Comparison of ENCODE assay signal across 10 cellular contexts in the genomic region with DNA sequence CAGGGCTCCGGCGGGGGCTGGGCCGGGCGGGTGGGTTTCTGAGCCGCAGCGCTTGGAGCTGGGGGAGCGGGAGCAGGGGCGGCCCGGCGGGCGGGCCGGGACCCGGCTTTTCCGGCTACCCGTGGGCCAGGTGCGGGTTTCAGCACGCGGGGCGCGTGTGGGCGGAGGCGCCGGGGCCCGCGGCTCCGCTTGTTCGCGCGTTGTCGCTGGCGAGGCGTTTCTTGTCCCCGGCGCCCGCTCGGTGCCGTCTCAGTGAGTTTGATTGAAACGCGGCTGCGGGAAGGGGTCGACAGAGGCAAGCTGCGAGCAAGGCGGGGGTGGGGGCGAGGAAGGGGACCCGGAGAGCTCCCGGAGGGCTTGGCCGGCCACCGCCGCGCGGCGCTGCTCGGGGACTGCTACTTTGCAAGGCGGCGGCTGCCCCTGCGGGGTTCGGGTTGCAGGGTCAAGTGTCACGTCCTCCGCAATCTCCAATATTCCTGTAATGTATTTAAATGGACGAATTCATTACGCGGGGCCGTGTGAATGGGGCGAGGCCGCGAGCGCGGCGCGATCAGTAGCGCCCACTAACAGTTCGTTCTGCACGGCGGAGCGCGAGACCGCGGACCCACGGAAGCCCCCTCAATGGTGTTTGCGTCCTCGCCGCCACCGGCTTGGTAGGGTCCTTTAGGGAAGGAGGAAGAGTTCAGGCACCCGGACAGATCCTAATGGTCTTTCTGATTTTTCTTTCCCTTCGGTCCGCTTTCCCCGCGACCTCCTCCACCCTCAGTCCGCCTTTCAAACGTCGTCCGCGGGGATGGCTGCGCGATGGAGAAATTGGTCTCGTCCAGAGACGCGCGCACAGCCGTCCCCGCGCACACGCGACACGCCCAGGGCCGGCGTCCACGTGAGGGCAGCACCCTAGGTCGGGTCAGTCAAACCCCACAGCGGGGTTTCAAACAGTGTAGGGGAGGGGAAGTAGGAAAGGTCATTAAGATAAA.
A peak's percentile ranks its signal among the peaks of the same experiment; 100 is the strongest.
DNase-seq lines count a peak whose midpoint lies in the region; ATAC-seq and TF ChIP-seq lines count a peak whose summit lies in the region.
"Had no signal": no experiment of that assay in that cellular context is flagged by ENCODE, and none has a peak within 500 bp of the region (broad histone marks: within the 10 kb centered on the region; RNA-seq: fewer than 3 reads in every experiment).

No MANE protein-coding gene starts in this region.

- H3K27ac Mint-ChIP-seq in MCF 10A (ENCODE audit: low read depth, unreplicated experiment) (no peak overlapping the region), type B pancreatic cell (no peak overlapping the region)
- H3K27ac Mint-ChIP-seq in naive thymus-derived CD8-positive, alpha-beta T cell = peak overlapping the region in 1 of 10 donors; percentile 49

- H3K4me1 Mint-ChIP-seq in MCF 10A (ENCODE audit: insufficient read depth, unreplicated experiment) (no peaks in the 10 kb centered on the region), type B pancreatic cell (ENCODE audit: unreplicated experiment) (peaks cover 8% of the 10 kb centered on the region)
- peaks cover 20 to 51% (median 43%) of the 10 kb centered on the region in 4 donors for H3K4me1 Mint-ChIP-seq in naive thymus-derived CD8-positive, alpha-beta T cell

- H3K9me3 Mint-ChIP-seq in MCF 10A (ENCODE audit: unreplicated experiment) (no peaks in the 10 kb centered on the region), type B pancreatic cell (no peaks in the 10 kb centered on the region)
- H3K9me3 Mint-ChIP-seq in naive thymus-derived CD8-positive, alpha-beta T cell = no peaks in the 10 kb centered on the region

- H3K27me3 Mint-ChIP-seq in MCF 10A (ENCODE audit: insufficient read depth, unreplicated experiment) (peaks cover 60% of the 10 kb centered on the region), type B pancreatic cell (peaks cover 94% of the 10 kb centered on the region)
- peaks cover 43 to 91% (median 75%) of the 10 kb centered on the region in 5 donors for H3K27me3 Mint-ChIP-seq in naive thymus-derived CD8-positive, alpha-beta T cell

- H3K27ac ChIP-seq in breast epithelium (no peak overlapping the region), ascending aorta (no peak overlapping the region)

- peak overlapping the region; percentile 17 to 61 (median 22) for H3K4me3 ChIP-seq in breast epithelium
- H3K4me3 ChIP-seq in ascending aorta = peak overlapping the region; percentile 42 to 54

- H3K36me3 Mint-ChIP-seq in MCF 10A (ENCODE audit: insufficient read depth, unreplicated experiment) (no peaks in the 10 kb centered on the region), type B pancreatic cell (no peaks in the 10 kb centered on the region)
- peaks cover 0 to 5% (median 0%) of the 10 kb centered on the region in 3 donors for H3K36me3 Mint-ChIP-seq in naive thymus-derived CD8-positive, alpha-beta T cell

- TF ChIP-seq POLR2A in breast epithelium (IDR thresholded peaks at IDR 0.05) = no peak

- H3K36me3 ChIP-seq in breast epithelium = no peaks in the 10 kb centered on the region
- no peaks in the 10 kb centered on the region for H3K36me3 ChIP-seq in ascending aorta

- no peak for TF ChIP-seq CTCF in breast epithelium (IDR thresholded peaks at IDR 0.05)
- TF ChIP-seq CTCF in MCF 10A (IDR thresholded peaks at IDR 0.05; ENCODE audit: unreplicated experiment) = no peak
- TF ChIP-seq CTCF in ascending aorta (IDR thresholded peaks at IDR 0.05) = no peak
- TF ChIP-seq CTCF in type B pancreatic cell (conservative IDR thresholded peaks at IDR 0.05) = no peak

- ATAC-seq in naive thymus-derived CD8-positive, alpha-beta T cell = no peak
- no peak for ATAC-seq in HG02884 (IDR thresholded peaks at IDR 0.05; ENCODE audit: unreplicated experiment)
- ATAC-seq in GM21528 (IDR thresholded peaks at IDR 0.05; ENCODE audit: low FRiP score, unreplicated experiment) = no peak

- H3K4me1 ChIP-seq in breast epithelium (peaks cover 6 to 28% of the 10 kb centered on the region in 2 donors), ascending aorta (peaks cover 10 to 26% of the 10 kb centered on the region in 2 donors)

- POLR2A ChIA-PET in MCF 10A (lab: Yijun Ruan, JAX) = no interaction called here
- POLR2A ChIA-PET in naive thymus-derived CD8-positive, alpha-beta T cell (lab: Charles Lee) = no interaction called here

- CTCF ChIA-PET in MCF 10A (lab: Yijun Ruan, JAX) = no interaction called here

- DNase-seq in breast epithelium (ENCODE audit: low spot score in 2 of 2) = no peak
- DNase-seq in MCF 10A (ENCODE audit: unreplicated experiment) = no peak
- no peak for DNase-seq in ascending aorta (ENCODE audit: low spot score in 2 of 2)
- no peak for DNase-seq in naive thymus-derived CD8-positive, alpha-beta T cell
- DNase-seq in type B pancreatic cell (ENCODE audit: extremely low spot score, unreplicated experiment) = no peak
- DNase-seq in ecto neural progenitor cell (ENCODE audit: low spot score) = no peak
- DNase-seq: amniotic stem cell; stimulated activated CD4-positive, alpha-beta T cell treated with anti-CD3 and anti-CD28 coated beads, Interleukin-4, amount 100 ng/mL, for 24 hours had no signal

- H3K9me3 ChIP-seq in breast epithelium = no peaks in the 10 kb centered on the region
- H3K9me3 ChIP-seq in ascending aorta = no peaks in the 10 kb centered on the region

- intact Hi-C loops in breast epithelium (cut with DNase I; ENCODE audit: low total_unique reads) (no loop called here), MCF 10A (cut with micrococcal nuclease) (no loop called here), ascending aorta (cut with DNase I) (no loop called here)

- BruUV-seq in MCF 10A (replicated peaks; lab: Mats Ljungman, UMichigan) = no TSS peak

- H3K27me3 ChIP-seq in breast epithelium = peaks cover 22 to 86% of the 10 kb centered on the region in 2 donors
- H3K27me3 ChIP-seq in ascending aorta = peaks cover 44% of the 10 kb centered on the region

- H3K4me3 Mint-ChIP-seq in MCF 10A (ENCODE audit: unreplicated experiment) (no peak overlapping the region), type B pancreatic cell (peak overlapping the region; percentile 36)
- H3K4me3 Mint-ChIP-seq in naive thymus-derived CD8-positive, alpha-beta T cell = peak overlapping the region in 7 of 10 donors; percentile 16 to 76 (median 63)
